ENCODE assay signal across 19 cellular contexts in genomic region chr16:63038563-63039131, GRCh38.
"Had no signal": no experiment of that assay in that cellular context is flagged by ENCODE, and none has a peak within 500 bp of the region (broad histone marks: within the 10 kb centered on the region; RNA-seq: fewer than 3 reads in every experiment).

No MANE protein-coding gene starts in this region.

- H3K27ac Mint-ChIP-seq: endodermal cell; naive thymus-derived CD4-positive, alpha-beta T cell; nephron progenitor cell; stimulated activated effector memory CD8-positive, alpha-beta T cell treated with anti-CD3 and anti-CD28 coated beads, Interleukin-12 subunit alpha, Interleukin-12 subunit beta, amount 100 ng/mL, for 72 hours; type B pancreatic cell had no signal

- H3K9me3 Mint-ChIP-seq: endodermal cell, nephron progenitor cell, type B pancreatic cell had no signal

- ATAC-seq: heart right ventricle; left lobe of liver; naive thymus-derived CD4-positive, alpha-beta T cell; right lobe of liver; stimulated activated effector memory CD8-positive, alpha-beta T cell treated with anti-CD3 and anti-CD28 coated beads, Interleukin-12 subunit alpha, Interleukin-12 subunit beta, amount 100 ng/mL, for 72 hours; stimulated activated naive CD8-positive, alpha-beta T cell treated with anti-CD3 and anti-CD28 coated beads, Interleukin-15, Interleukin-2, amounts not matched to agents 100 U/mL and 50 U/mL, for 24 hours had no signal

- H3K27me3 Mint-ChIP-seq: naive thymus-derived CD4-positive, alpha-beta T cell; type B pancreatic cell had no signal

- H3K4me1 Mint-ChIP-seq: naive thymus-derived CD4-positive, alpha-beta T cell; stimulated activated effector memory CD8-positive, alpha-beta T cell treated with anti-CD3 and anti-CD28 coated beads, Interleukin-12 subunit alpha, Interleukin-12 subunit beta, amount 100 ng/mL, for 72 hours had no signal

- DNase-seq: effector CD4-positive, alpha-beta T cell; endodermal cell; erythroblast; foreskin melanocyte; heart right ventricle; hypothalamus; kidney glomerular epithelial cell; mammary epithelial cell; naive thymus-derived CD4-positive, alpha-beta T cell; nephron progenitor cell; right lobe of liver; stimulated activated CD4-positive, alpha-beta T cell treated with anti-CD3 and anti-CD28 coated beads, Interleukin-4, amount 100 ng/mL, for 1 hour; stimulated activated CD8-positive, alpha-beta memory T cell treated with anti-CD3 and anti-CD28 coated beads, Interleukin-4, amount 100 ng/mL, for 48 hours; stimulated activated naive CD8-positive, alpha-beta T cell treated with anti-CD3 and anti-CD28 coated beads, Interleukin-15, Interleukin-2, amounts not matched to agents 100 U/mL and 50 U/mL, for 24 hours; thyroid gland; uterus had no signal

- H3K4me3 Mint-ChIP-seq: endodermal cell; naive thymus-derived CD4-positive, alpha-beta T cell; nephron progenitor cell; stimulated activated effector memory CD8-positive, alpha-beta T cell treated with anti-CD3 and anti-CD28 coated beads, Interleukin-12 subunit alpha, Interleukin-12 subunit beta, amount 100 ng/mL, for 72 hours; type B pancreatic cell had no signal

- H3K36me3 Mint-ChIP-seq: naive thymus-derived CD4-positive, alpha-beta T cell; stimulated activated effector memory CD8-positive, alpha-beta T cell treated with anti-CD3 and anti-CD28 coated beads, Interleukin-12 subunit alpha, Interleukin-12 subunit beta, amount 100 ng/mL, for 72 hours; type B pancreatic cell had no signal
